ENCODE assay signal across 2 cellular contexts in genomic region chr20:10553326-10553984, GRCh38.
TF ChIP-seq lines count a peak whose summit lies in the region.

No MANE protein-coding gene starts in this region.

TF ChIP-seq in IMR-90, 13 proteins besides CTCF, POLR2A, EP300 and RAD21:
- TF ChIP-seq FOS (IDR thresholded peaks at IDR 0.05; ENCODE audit: low read depth, low read length) = no peak
- TF ChIP-seq RFX5 (IDR thresholded peaks at IDR 0.05; ENCODE audit: low read depth, low read length) = no peak
- no peak for TF ChIP-seq MXI1 (IDR thresholded peaks at IDR 0.05; ENCODE audit: borderline replicate concordance, low read depth, low read length)
- no peak for TF ChIP-seq MAZ (IDR thresholded peaks at IDR 0.05; ENCODE audit: borderline replicate concordance, low read depth, low read length)
- no peak for TF ChIP-seq CHD1 (IDR thresholded peaks at IDR 0.05; ENCODE audit: low read depth, low read length)
- peak; percentile 98 for TF ChIP-seq SMC3 (IDR thresholded peaks at IDR 0.05; ENCODE audit: low read depth, low read length)
- TF ChIP-seq ELK1 (IDR thresholded peaks at IDR 0.05; ENCODE audit: borderline replicate concordance, low read depth, low read length) = no peak
- 0 out of 2 replicates have a peak, but pooled peaks have one; percentile 0 for TF ChIP-seq CEBPB (IDR thresholded peaks at IDR 0.05; ENCODE audit: low read depth, low read length)
- TF ChIP-seq MAFK (IDR thresholded peaks at IDR 0.05; ENCODE audit: low read depth, low read length) = no peak
- TF ChIP-seq NFE2L2 (IDR thresholded peaks at IDR 0.05; ENCODE audit: low read depth, low read length) = no peak
- no peak for TF ChIP-seq BHLHE40 (IDR thresholded peaks at IDR 0.05; ENCODE audit: low read depth, low read length)
- TF ChIP-seq, protein P1, sequence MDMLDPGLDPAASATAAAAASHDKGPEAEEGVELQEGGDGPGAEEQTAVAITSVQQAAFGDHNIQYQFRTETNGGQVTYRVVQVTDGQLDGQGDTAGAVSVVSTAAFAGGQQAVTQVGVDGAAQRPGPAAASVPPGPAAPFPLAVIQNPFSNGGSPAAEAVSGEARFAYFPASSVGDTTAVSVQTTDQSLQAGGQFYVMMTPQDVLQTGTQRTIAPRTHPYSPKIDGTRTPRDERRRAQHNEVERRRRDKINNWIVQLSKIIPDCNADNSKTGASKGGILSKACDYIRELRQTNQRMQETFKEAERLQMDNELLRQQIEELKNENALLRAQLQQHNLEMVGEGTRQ (IDR thresholded peaks at IDR 0.05; ENCODE audit: low read depth, low read length) = no peak
- TF ChIP-seq RCOR1 (IDR thresholded peaks at IDR 0.05; ENCODE audit: insufficient replicate concordance, low read length) = no peak
TF ChIP-seq in IMR-90: peak in this region for 2.

TF ChIP-seq in GM12878, 131 proteins besides CTCF, POLR2A, EP300 and RAD21:
- no peak for TF ChIP-seq CBX5 (IDR thresholded peaks at IDR 0.05; ENCODE audit: low read depth)
- TF ChIP-seq CEBPZ (IDR thresholded peaks at IDR 0.05; ENCODE audit: low read depth, low read length) = no peak
- 0 out of 2 replicates have a peak, but pooled peaks have one; percentile 43 for TF ChIP-seq SMARCA5 (IDR thresholded peaks at IDR 0.05)
- 0 out of 3 replicates have a peak, but pooled peaks have one; percentile 16 for TF ChIP-seq POU2F2 (IDR thresholded peaks at IDR 0.05; ENCODE audit: borderline replicate concordance, low read depth, low read length)
- no peak for TF ChIP-seq SREBF1 (IDR thresholded peaks at IDR 0.05; ENCODE audit: low read length)
- 0 out of 2 replicates have a peak, but pooled peaks have one; percentile 28 for TF ChIP-seq CBFB (IDR thresholded peaks at IDR 0.05; ENCODE audit: low read depth)
- TF ChIP-seq E2F4 (IDR thresholded peaks at IDR 0.05; ENCODE audit: low read depth, low read length) = no peak
- peak; percentile 82 for TF ChIP-seq SMC3 (IDR thresholded peaks at IDR 0.05; ENCODE audit: borderline replicate concordance, low read length)
- no peak for TF ChIP-seq RELA (IDR thresholded peaks at IDR 0.05; ENCODE audit: borderline replicate concordance, partially characterized antibody)
- no peak for TF ChIP-seq ZNF622 (IDR thresholded peaks at IDR 0.05)
- TF ChIP-seq TCF3 (IDR thresholded peaks at IDR 0.05; ENCODE audit: borderline replicate concordance, insufficient read depth, low read depth, low read length) = no peak
- TF ChIP-seq ELK1 (IDR thresholded peaks at IDR 0.05; ENCODE audit: low read depth, low read length) = no peak
- peak; percentile 54; the same call in 1 of the 2 replicates for TF ChIP-seq YY1 (IDR thresholded peaks at IDR 0.05; ENCODE audit: low read depth, low read length)
- no peak for TF ChIP-seq KLF5 (IDR thresholded peaks at IDR 0.05; ENCODE audit: partially characterized antibody)
- TF ChIP-seq TAF1 (IDR thresholded peaks at IDR 0.05; ENCODE audit: borderline replicate concordance, low read depth, low read length) = no peak
- TF ChIP-seq NBN (IDR thresholded peaks at IDR 0.05) = no peak
- no peak for TF ChIP-seq JUND (IDR thresholded peaks at IDR 0.05; ENCODE audit: low read depth, low read length)
- TF ChIP-seq TCF7 (IDR thresholded peaks at IDR 0.05; ENCODE audit: borderline replicate concordance) = no peak
- TF ChIP-seq ESRRA (IDR thresholded peaks at IDR 0.05; ENCODE audit: low read length) = no peak
- TF ChIP-seq, protein P2, sequence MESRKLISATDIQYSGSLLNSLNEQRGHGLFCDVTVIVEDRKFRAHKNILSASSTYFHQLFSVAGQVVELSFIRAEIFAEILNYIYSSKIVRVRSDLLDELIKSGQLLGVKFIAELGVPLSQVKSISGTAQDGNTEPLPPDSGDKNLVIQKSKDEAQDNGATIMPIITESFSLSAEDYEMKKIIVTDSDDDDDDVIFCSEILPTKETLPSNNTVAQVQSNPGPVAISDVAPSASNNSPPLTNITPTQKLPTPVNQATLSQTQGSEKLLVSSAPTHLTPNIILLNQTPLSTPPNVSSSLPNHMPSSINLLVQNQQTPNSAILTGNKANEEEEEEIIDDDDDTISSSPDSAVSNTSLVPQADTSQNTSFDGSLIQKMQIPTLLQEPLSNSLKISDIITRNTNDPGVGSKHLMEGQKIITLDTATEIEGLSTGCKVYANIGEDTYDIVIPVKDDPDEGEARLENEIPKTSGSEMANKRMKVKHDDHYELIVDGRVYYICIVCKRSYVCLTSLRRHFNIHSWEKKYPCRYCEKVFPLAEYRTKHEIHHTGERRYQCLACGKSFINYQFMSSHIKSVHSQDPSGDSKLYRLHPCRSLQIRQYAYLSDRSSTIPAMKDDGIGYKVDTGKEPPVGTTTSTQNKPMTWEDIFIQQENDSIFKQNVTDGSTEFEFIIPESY (IDR thresholded peaks at IDR 0.05) = no peak
- TF ChIP-seq RFX5 (IDR thresholded peaks at IDR 0.05; ENCODE audit: low read depth, low read length) = no peak
- TF ChIP-seq CEBPB (IDR thresholded peaks at IDR 0.05; ENCODE audit: borderline replicate concordance in 1 of 2, low read depth in 2 of 2, low read length in 2 of 2) = no peak
- no peak for TF ChIP-seq FOXK2 (IDR thresholded peaks at IDR 0.05)
- no peak for TF ChIP-seq PAX5 (IDR thresholded peaks at IDR 0.05; ENCODE audit: borderline replicate concordance, low read depth, low read length)
- TF ChIP-seq PKNOX1 (IDR thresholded peaks at IDR 0.05) = no peak
- 0 out of 2 replicates have a peak, but pooled peaks have one; percentile 49 for TF ChIP-seq IRF4 (IDR thresholded peaks at IDR 0.05; ENCODE audit: low read depth, low read length)
- no peak for TF ChIP-seq CHD1 (IDR thresholded peaks at IDR 0.05; ENCODE audit: low read depth, low read length)
- no peak for TF ChIP-seq ZBED1 (IDR thresholded peaks at IDR 0.05; ENCODE audit: borderline replicate concordance)
- no peak for TF ChIP-seq TBL1XR1 (IDR thresholded peaks at IDR 0.05; ENCODE audit: low read depth, low read length)
- TF ChIP-seq TARDBP (IDR thresholded peaks at IDR 0.05; ENCODE audit: borderline replicate concordance) = no peak
- peak; percentile 58 for TF ChIP-seq RUNX3 (IDR thresholded peaks at IDR 0.05; ENCODE audit: low read length)
